ENCODE assay signal across 15 cellular contexts in genomic region chr14:31243860-31244259, GRCh38. TPM values are rescaled to one million over a fixed set of nuclear protein-coding genes. Genes with fewer than 3 reads are reported as not detected.
DNase-seq lines count a peak whose midpoint lies in the region; ATAC-seq and TF ChIP-seq lines count a peak whose summit lies in the region.
"Had no signal": no experiment of that assay in that cellular context is flagged by ENCODE, and none has a peak within 500 bp of the region (broad histone marks: within the 10 kb centered on the region; RNA-seq: fewer than 3 reads in every experiment).

No MANE protein-coding gene starts in this region.

- H2AFZ ChIP-seq in hepatocyte = no peak overlapping the region

- H3K27ac ChIP-seq in hepatocyte = peak overlapping the region; percentile 83
- H3K27ac ChIP-seq in right cardiac atrium (ENCODE audit: low read length) = no peak overlapping the region
- H3K27ac ChIP-seq: brain microvascular endothelial cell, HL-60 had no signal

- DNase-seq in activated CD4-positive, alpha-beta T cell treated with anti-CD3 and anti-CD28 coated beads, Interleukin-2, amount 50 U/mL, for 48 hours = peak; percentile 24 to 43
- no peak for DNase-seq in activated CD4-positive, alpha-beta T cell treated with anti-CD3 and anti-CD28 coated beads for 1 hour
- DNase-seq in RKO (ENCODE audit: low spot score) = peak; percentile 6
- peak; percentile 51 for DNase-seq in hepatocyte (ENCODE audit: low spot score)
- DNase-seq in stimulated activated CD4-positive, alpha-beta T cell treated with anti-CD3 and anti-CD28 coated beads, Interleukin-4, amount 100 ng/mL, for 1 hour = peak; percentile 2
- DNase-seq in NCI-H1694 treated with DMSO at 0.1 percent for 48 hours (lab: John Stamatoyannopoulos, UW) = no peak
- no peak for DNase-seq in right cardiac atrium
- DNase-seq in SKM-1 (lab: John Stamatoyannopoulos, UW; ENCODE audit: unreplicated experiment) = no peak
- DNase-seq: brain microvascular endothelial cell, DND-41, naive B cell, NCI-H1105, NCI-H82, SW 1271 had no signal

- H3K4me3 ChIP-seq in hepatocyte (no peak overlapping the region), right cardiac atrium (ENCODE audit: low read length) (no peak overlapping the region)

- no peaks in the 10 kb centered on the region for H3K9me3 ChIP-seq in hepatocyte (ENCODE audit: low read depth)
- H3K9me3 ChIP-seq in right cardiac atrium (ENCODE audit: control insufficient read depth, low read length) = no peaks in the 10 kb centered on the region

- no peaks in the 10 kb centered on the region for H3K79me2 ChIP-seq in hepatocyte

- WGBS in hepatocyte (ENCODE audit: low lambda C conversion rate, missing lambda C conversion rate) = 76% methylated on average over 8 of the region's 8 CpGs
- WGBS in right cardiac atrium = 86% methylated on average over 8 of the region's 8 CpGs

- TF ChIP-seq CTCF in hepatocyte (IDR thresholded peaks at IDR 0.05; ENCODE audit: poor library complexity) = no peak

- intact Hi-C loops in right cardiac atrium (cut with DNase I) = no loop called here

- no peaks in the 10 kb centered on the region for H3K4me1 ChIP-seq in hepatocyte (ENCODE audit: insufficient read depth)
- peaks cover 3% of the 10 kb centered on the region for H3K4me1 ChIP-seq in right cardiac atrium (ENCODE audit: control insufficient read depth, insufficient read depth, low read length)

- no peaks in the 10 kb centered on the region for H4K20me1 ChIP-seq in hepatocyte (ENCODE audit: insufficient read depth, poor library complexity, severe bottlenecking)

- H3K27me3 ChIP-seq in hepatocyte (no peaks in the 10 kb centered on the region), right cardiac atrium (ENCODE audit: control insufficient read depth, insufficient read depth) (no peaks in the 10 kb centered on the region)
- H3K27me3 ChIP-seq: brain microvascular endothelial cell had no signal

- H3K4me2 ChIP-seq in hepatocyte = no peak overlapping the region

- no peaks in the 10 kb centered on the region for H3K36me3 ChIP-seq in hepatocyte (replicated peaks; ENCODE audit: insufficient read depth, low read depth)
- H3K36me3 ChIP-seq: brain microvascular endothelial cell had no signal

- ATAC-seq in right cardiac atrium = no peak

- H3K9me2 ChIP-seq in hepatocyte (replicated peaks; ENCODE audit: insufficient read depth) = no peaks in the 10 kb centered on the region

RNA-seq across cellular contexts. Expression of gene HECTD1, which starts 36.3 kb away (rescaled TPM):
- total RNA-seq in hepatocyte (147 and 159 TPM in 2 replicates), right cardiac atrium (100 to 1,000 TPM; 122 to 159 (median 141) TPM)
- polyA plus RNA-seq in hepatocyte (45.2 and 48.6 TPM in 2 replicates), right cardiac atrium (67.3 TPM)

Comparison
In these comparisons a context has a peak if more than half of its experiments do, and no peak if none do; other contexts are left out.
1. DNase-seq: peak in activated CD4-positive, alpha-beta T cell treated with anti-CD3 and anti-CD28 coated beads, Interleukin-2, amount 50 U/mL, for 48 hours (2 of 2), RKO (single experiment), hepatocyte (single experiment) and stimulated activated CD4-positive, alpha-beta T cell treated with anti-CD3 and anti-CD28 coated beads, Interleukin-4, amount 100 ng/mL, for 1 hour (single experiment); none in activated CD4-positive, alpha-beta T cell treated with anti-CD3 and anti-CD28 coated beads for 1 hour (single experiment), NCI-H1694 treated with DMSO at 0.1 percent for 48 hours (single experiment), right cardiac atrium (0 of 3) and SKM-1 (single experiment).